ENCODE assay signal across 27 cellular contexts in the genomic region with DNA sequence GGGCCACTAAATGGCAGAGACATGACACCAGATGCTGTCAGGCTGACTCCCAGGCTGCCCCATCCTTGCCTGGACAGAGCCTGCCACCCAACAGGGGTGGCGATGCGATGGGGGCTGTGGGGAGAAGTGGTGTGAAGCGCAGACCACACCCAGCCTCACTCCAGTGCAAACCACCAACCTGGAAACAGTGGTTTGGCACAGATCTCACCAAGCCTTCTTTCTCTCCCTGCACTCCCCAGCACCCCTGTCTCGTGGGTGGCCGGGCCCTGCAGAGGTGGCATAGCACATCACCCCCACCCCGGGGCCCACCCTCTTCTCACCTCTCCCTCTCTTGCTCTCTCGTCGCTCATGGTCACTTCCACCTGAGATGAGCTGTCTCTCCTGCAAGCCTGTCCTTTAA. TPM values are rescaled to one million over a fixed set of nuclear protein-coding genes. Genes with fewer than 3 reads are reported as not detected.
DNase-seq lines count a peak whose midpoint lies in the region; ATAC-seq, FAIRE-seq and TF ChIP-seq lines count a peak whose summit lies in the region.
"Had no signal": no experiment of that assay in that cellular context is flagged by ENCODE, and none has a peak within 500 bp of the region (broad histone marks: within the 10 kb centered on the region; RNA-seq: fewer than 3 reads in every experiment).

No MANE protein-coding gene starts in this region.

- peaks cover 34 to 49% (median 41%) of the 10 kb centered on the region in 4 donors for H3K4me1 ChIP-seq in upper lobe of left lung

- H3K27ac ChIP-seq in upper lobe of left lung, result peak overlapping the region in 3 of 4 donors; percentile 40 to 76 (median 61)
- H3K27ac ChIP-seq: body of pancreas, KMS-11 had no signal

- H3K36me3 ChIP-seq in upper lobe of left lung, result no peaks in the 10 kb centered on the region
- H3K36me3 ChIP-seq: BE2C had no signal

- WGBS in upper lobe of left lung, 2 donors, result 77 to 80% methylated on average over 8 of the region's 8 CpGs

- peak; percentile 27 for DNase-seq in activated T-cell treated with anti-CD3 and anti-CD28 coated beads, Interleukin-2, amount 50 U/mL, for 24 hours
- no peak for DNase-seq in activated T-cell treated with anti-CD3 and anti-CD28 coated beads, Interleukin-2, amount 50 U/mL, for 4 hours
- no peak for DNase-seq in effector memory CD8-positive, alpha-beta T cell
- DNase-seq in natural killer cell, result peak; percentile 17
- no peak for DNase-seq in upper lobe of left lung
- DNase-seq in mucosa of gallbladder (ENCODE audit: low spot score), result no peak
- no peak for DNase-seq in NCI-H524 (lab: John Stamatoyannopoulos, UW)
- no peak for DNase-seq in urothelium cell line (ENCODE audit: low spot score)
- DNase-seq: activated B cell treated with CpG ODN at 0.5 μM for 24 hours, BE2C, body of pancreas, kidney glomerular epithelial cell, NCI-H146, NCI-H748 treated with DMSO at 0.1 percent for 48 hours, nephron progenitor cell, Right ventricle myocardium superior, T-helper 9 cell had no signal

- H3K9me3 Mint-ChIP-seq in activated T-cell treated with anti-CD3 and anti-CD28 coated beads, Interleukin-2, amount 50 U/mL, for 24 hours, result peaks cover 4% of the 10 kb centered on the region
- no peaks in the 10 kb centered on the region for H3K9me3 Mint-ChIP-seq in activated T-cell treated with anti-CD3 and anti-CD28 coated beads, Interleukin-2, amount 50 U/mL, for 4 hours
- no peaks in the 10 kb centered on the region for H3K9me3 Mint-ChIP-seq in effector memory CD8-positive, alpha-beta T cell
- H3K9me3 Mint-ChIP-seq in natural killer cell, result no peaks in the 10 kb centered on the region
- H3K9me3 Mint-ChIP-seq: activated T-helper 1 cell treated with anti-CD3 and anti-CD28 coated beads, Interleukin-12 subunit alpha, Interleukin-12 subunit beta, Interleukin-2, Interleukin-4 antibody, amounts not matched to agents 30 ng/mL and 10 ng/mL and 1 ng/mL, durations not matched to agents 14 hours and 24 hours and 36 hours had no signal

- H3K36me3 Mint-ChIP-seq in activated T-cell treated with anti-CD3 and anti-CD28 coated beads, Interleukin-2, amount 50 U/mL, for 24 hours (ENCODE audit: low read depth), result no peaks in the 10 kb centered on the region
- no peaks in the 10 kb centered on the region for H3K36me3 Mint-ChIP-seq in activated T-cell treated with anti-CD3 and anti-CD28 coated beads, Interleukin-2, amount 50 U/mL, for 4 hours (ENCODE audit: insufficient read depth)
- peaks cover 3% of the 10 kb centered on the region for H3K36me3 Mint-ChIP-seq in effector memory CD8-positive, alpha-beta T cell (ENCODE audit: insufficient read depth)
- H3K36me3 Mint-ChIP-seq in natural killer cell, result no peaks in the 10 kb centered on the region
- H3K36me3 Mint-ChIP-seq: memory B cell had no signal

- intact Hi-C loops in natural killer cell (cut with micrococcal nuclease), result no loop called here

- H3K27me3 ChIP-seq in upper lobe of left lung, result no peaks in the 10 kb centered on the region
- H3K27me3 ChIP-seq: BE2C, body of pancreas had no signal

- H3K9me3 ChIP-seq in upper lobe of left lung, result no peaks in the 10 kb centered on the region
- H3K9me3 ChIP-seq: BE2C, body of pancreas had no signal

- H3K27ac Mint-ChIP-seq in activated T-cell treated with anti-CD3 and anti-CD28 coated beads, Interleukin-2, amount 50 U/mL, for 24 hours, result no peak overlapping the region
- no peak overlapping the region for H3K27ac Mint-ChIP-seq in effector memory CD8-positive, alpha-beta T cell
- peak overlapping the region; percentile 17 to 58 for H3K27ac Mint-ChIP-seq in natural killer cell
- H3K27ac Mint-ChIP-seq: activated B cell treated with CpG ODN at 0.5 μM for 24 hours; activated T-helper 1 cell treated with anti-CD3 and anti-CD28 coated beads, Interleukin-12 subunit alpha, Interleukin-12 subunit beta, Interleukin-2, Interleukin-4 antibody, amounts not matched to agents 30 ng/mL and 10 ng/mL and 1 ng/mL, durations not matched to agents 14 hours and 24 hours and 36 hours; memory B cell had no signal

- ATAC-seq in activated T-cell treated with anti-CD3 and anti-CD28 coated beads, Interleukin-2, amount 50 U/mL, for 4 hours, result no peak
- peak; percentile 63 for ATAC-seq in effector memory CD8-positive, alpha-beta T cell (replicated peaks)
- peak; percentile 63 to 85 (median 76) for ATAC-seq in natural killer cell
- ATAC-seq in upper lobe of left lung (ENCODE audit: low FRiP score in 2 of 2), result no peak
- ATAC-seq: body of pancreas had no signal

- no peak for FAIRE-seq in urothelium cell line (lab: Jason Lieb, UNC)
- FAIRE-seq: colon, GM12891, HTR-8/SVneo had no signal

- TF ChIP-seq EP300 in upper lobe of left lung (IDR thresholded peaks at IDR 0.05), result no peak

- H3K4me1 Mint-ChIP-seq in activated T-cell treated with anti-CD3 and anti-CD28 coated beads, Interleukin-2, amount 50 U/mL, for 24 hours (ENCODE audit: low read depth), result peaks cover 20% of the 10 kb centered on the region
- H3K4me1 Mint-ChIP-seq in activated T-cell treated with anti-CD3 and anti-CD28 coated beads, Interleukin-2, amount 50 U/mL, for 4 hours (ENCODE audit: low read depth), result peaks cover 19% of the 10 kb centered on the region
- peaks cover 5 to 16% of the 10 kb centered on the region in 2 donors for H3K4me1 Mint-ChIP-seq in effector memory CD8-positive, alpha-beta T cell (ENCODE audit: low read depth in 2 of 2)
- peaks cover 26 to 37% of the 10 kb centered on the region in 2 donors for H3K4me1 Mint-ChIP-seq in natural killer cell

- peaks cover 10% of the 10 kb centered on the region for H3K27me3 Mint-ChIP-seq in activated T-cell treated with anti-CD3 and anti-CD28 coated beads, Interleukin-2, amount 50 U/mL, for 24 hours
- H3K27me3 Mint-ChIP-seq in activated T-cell treated with anti-CD3 and anti-CD28 coated beads, Interleukin-2, amount 50 U/mL, for 4 hours (ENCODE audit: low read depth), result peaks cover 4% of the 10 kb centered on the region
- H3K27me3 Mint-ChIP-seq in effector memory CD8-positive, alpha-beta T cell, result peaks cover 50 to 65% of the 10 kb centered on the region in 2 donors
- H3K27me3 Mint-ChIP-seq in natural killer cell (ENCODE audit: low read depth in 2 of 2), result peaks cover 2 to 11% of the 10 kb centered on the region in 2 donors

- TF ChIP-seq CTCF in natural killer cell (IDR thresholded peaks at IDR 0.05), result no peak
- TF ChIP-seq CTCF in upper lobe of left lung (IDR thresholded peaks at IDR 0.05), result no peak

- H3K4me3 Mint-ChIP-seq in activated T-cell treated with anti-CD3 and anti-CD28 coated beads, Interleukin-2, amount 50 U/mL, for 24 hours, result no peak overlapping the region
- no peak overlapping the region for H3K4me3 Mint-ChIP-seq in activated T-cell treated with anti-CD3 and anti-CD28 coated beads, Interleukin-2, amount 50 U/mL, for 4 hours
- no peak overlapping the region for H3K4me3 Mint-ChIP-seq in effector memory CD8-positive, alpha-beta T cell
- H3K4me3 Mint-ChIP-seq in natural killer cell, result peak overlapping the region; percentile 83
- H3K4me3 Mint-ChIP-seq: activated B cell treated with CpG ODN at 0.5 μM for 24 hours; activated T-helper 1 cell treated with anti-CD3 and anti-CD28 coated beads, Interleukin-12 subunit alpha, Interleukin-12 subunit beta, Interleukin-2, Interleukin-4 antibody, amounts not matched to agents 30 ng/mL and 10 ng/mL and 1 ng/mL, durations not matched to agents 14 hours and 24 hours and 36 hours; memory B cell; nephron progenitor cell had no signal

- no peak overlapping the region for H3K4me3 ChIP-seq in upper lobe of left lung
- H3K4me3 ChIP-seq: body of pancreas had no signal

- TF ChIP-seq POLR2A in upper lobe of left lung (IDR thresholded peaks at IDR 0.05), result no peak

RNA-seq across cellular contexts. Expression of gene CIB4, which starts 32.6 kb away (rescaled TPM):
- total RNA-seq in activated T-cell treated with anti-CD3 and anti-CD28 coated beads, Interleukin-2, amount 50 U/mL, for 4 hours, result not detected
- total RNA-seq in natural killer cell, result not detected
- not detected for total RNA-seq in upper lobe of left lung
- total RNA-seq in mucosa of gallbladder, result not detected
- total RNA-seq: A673; activated B cell treated with CpG ODN at 0.5 μM for 24 hours; activated T-helper 1 cell treated with anti-CD3 and anti-CD28 coated beads, Interleukin-12 subunit alpha, Interleukin-12 subunit beta, Interleukin-2, Interleukin-4 antibody, amounts not matched to agents 30 ng/mL and 10 ng/mL and 1 ng/mL, durations not matched to agents 14 hours and 24 hours and 36 hours; body of pancreas; OCI-LY7; progenitor cell of endocrine pancreas; Right ventricle myocardium superior; temporal lobe had no signal

Comparison
In these comparisons a context has a peak if more than half of its experiments do, and no peak if none do; other contexts are left out.
1. DNase-seq: peak in activated T-cell treated with anti-CD3 and anti-CD28 coated beads, Interleukin-2, amount 50 U/mL, for 24 hours (single experiment) and natural killer cell (single experiment); none in activated T-cell treated with anti-CD3 and anti-CD28 coated beads, Interleukin-2, amount 50 U/mL, for 4 hours (single experiment), effector memory CD8-positive, alpha-beta T cell (0 of 3), upper lobe of left lung (0 of 2), mucosa of gallbladder (single experiment), NCI-H524 (0 of 2) and urothelium cell line (single experiment).
2. H3K27ac Mint-ChIP-seq: peak in natural killer cell (2 of 2); none in activated T-cell treated with anti-CD3 and anti-CD28 coated beads, Interleukin-2, amount 50 U/mL, for 24 hours (single experiment) and effector memory CD8-positive, alpha-beta T cell (0 of 2).
3. ATAC-seq: peak in effector memory CD8-positive, alpha-beta T cell (single experiment) and natural killer cell (3 of 3); none in activated T-cell treated with anti-CD3 and anti-CD28 coated beads, Interleukin-2, amount 50 U/mL, for 4 hours (0 of 2) and upper lobe of left lung (0 of 2).